Comparison of ENCODE assay signal across 22 cellular contexts in genomic region chr3:6035626-6036025, GRCh38.
DNase-seq lines count a peak whose midpoint lies in the region; ATAC-seq, FAIRE-seq and TF ChIP-seq lines count a peak whose summit lies in the region.
"Had no signal": no experiment of that assay in that cellular context is flagged by ENCODE, and none has a peak within 500 bp of the region (broad histone marks: within the 10 kb centered on the region; RNA-seq: fewer than 3 reads in every experiment).

No MANE protein-coding gene starts in this region.

- FAIRE-seq in kidney (lab: Jason Lieb, UNC) = no peak
- FAIRE-seq: A549, GM12878, GM12892, GM18507 had no signal

- no peak overlapping the region for H3K4ac ChIP-seq in trophoblast cell (ENCODE audit: low read depth, low read length)

- H2BK5ac ChIP-seq in trophoblast cell (ENCODE audit: low read depth, low read length, poor library complexity) = no peak overlapping the region

- TF ChIP-seq CTCF in C4-2B (conservative IDR thresholded peaks at IDR 0.05) (no peak), kidney (IDR thresholded peaks at IDR 0.05; ENCODE audit: borderline replicate concordance, extremely low read depth, insufficient read depth) (no peak), upper lobe of right lung (IDR thresholded peaks at IDR 0.05) (no peak)

- DNase-seq in kidney (peak; percentile 60), trophoblast cell (no peak), upper lobe of right lung (peak; percentile 51), NCI-H774 (lab: John Stamatoyannopoulos, UW) (no peak)
- DNase-seq: AML-193; CD4-positive, alpha-beta memory T cell; CD4-positive, CD25-positive, alpha-beta regulatory T cell; CD8-positive, alpha-beta memory T cell; COR-L47; DMS 273 treated with DMSO at 0.1 percent for 48 hours; DMS79; DND-41; EL; GDM1 had no signal

- H3K4me3 ChIP-seq in kidney (ENCODE audit: low read length in 2 of 2) (no peak overlapping the region), trophoblast cell (ENCODE audit: low read depth, low read length) (no peak overlapping the region), upper lobe of right lung (no peak overlapping the region)
- H3K4me3 ChIP-seq: A549; BLaER1 treated with 17β-estradiol and CSF1 and Interleukin-3, amounts not matched to agents 10 nM and 100 nM; GM12878 had no signal

- no peak overlapping the region for H2AFZ ChIP-seq in trophoblast cell (ENCODE audit: insufficient read depth, low read length, poor library complexity)

- H2BK120ac ChIP-seq in trophoblast cell (ENCODE audit: insufficient read depth, low read length, poor library complexity) = no peak overlapping the region

- H3K9me3 ChIP-seq in kidney (ENCODE audit: control insufficient read depth in 1 of 2, low read length in 2 of 2) (peaks cover 0 to 4% of the 10 kb centered on the region in 2 donors), trophoblast cell (ENCODE audit: insufficient read depth, low read depth, low read length) (peaks cover 2% of the 10 kb centered on the region), upper lobe of right lung (no peaks in the 10 kb centered on the region)
- H3K9me3 ChIP-seq: A549 had no signal

- H4K12ac ChIP-seq in trophoblast cell (ENCODE audit: low read depth, low read length) = no peak overlapping the region

- H3K4me2 ChIP-seq in trophoblast cell (ENCODE audit: low read length) = no peak overlapping the region
- H3K4me2 ChIP-seq: A549; BLaER1 treated with 17β-estradiol and CSF1 and Interleukin-3, amounts not matched to agents 10 nM and 100 nM had no signal

- no CpG with 5 or more reads among the region's 6 CpGs for WGBS in trophoblast cell (ENCODE audit: extremely low coverage, insufficient coverage, insufficient read length)

- intact Hi-C loops in kidney (cut with DNase I) = no loop called here
- intact Hi-C loops in upper lobe of right lung (cut with DNase I) = no loop called here

- H3K79me1 ChIP-seq in trophoblast cell (ENCODE audit: low read length) = peaks cover 1% of the 10 kb centered on the region

- H3K27ac ChIP-seq in C4-2B (peak overlapping the region; percentile 23; the same call in 1 of the 2 replicates), kidney (ENCODE audit: low read depth in 2 of 2, low read length in 2 of 2) (no peak overlapping the region), trophoblast cell (ENCODE audit: low read depth, low read length) (no peak overlapping the region), upper lobe of right lung (no peak overlapping the region)
- H3K27ac ChIP-seq: A549; BLaER1 treated with 17β-estradiol and CSF1 and Interleukin-3, amounts not matched to agents 10 nM and 100 nM had no signal

- H4K8ac ChIP-seq in trophoblast cell (ENCODE audit: low read depth, low read length) = no peak overlapping the region

- H3K9ac ChIP-seq in kidney (ENCODE audit: low read length in 2 of 2) (no peak overlapping the region), trophoblast cell (ENCODE audit: low read length) (no peak overlapping the region)
- H3K9ac ChIP-seq: BLaER1 treated with 17β-estradiol and CSF1 and Interleukin-3, amounts not matched to agents 10 nM and 100 nM had no signal

- no peaks in the 10 kb centered on the region for H3K79me2 ChIP-seq in trophoblast cell (ENCODE audit: control insufficient read depth, insufficient read depth, low read length, poor library complexity)

- H3K36me3 ChIP-seq in kidney (ENCODE audit: control insufficient read depth in 1 of 2, insufficient read depth in 2 of 2, low read length in 2 of 2) (no peaks in the 10 kb centered on the region), trophoblast cell (ENCODE audit: control insufficient read depth in 1 of 2, insufficient read depth in 2 of 2, low read length in 2 of 2) (no peaks in the 10 kb centered on the region), upper lobe of right lung (no peaks in the 10 kb centered on the region)
- H3K36me3 ChIP-seq: BLaER1 treated with 17β-estradiol and CSF1 and Interleukin-3, amounts not matched to agents 10 nM and 100 nM had no signal

- H3K27me3 ChIP-seq in trophoblast cell (ENCODE audit: insufficient read depth, low read length) = no peaks in the 10 kb centered on the region
- no peaks in the 10 kb centered on the region for H3K27me3 ChIP-seq in upper lobe of right lung
- H3K27me3 ChIP-seq: BLaER1 treated with 17β-estradiol and CSF1 and Interleukin-3, amounts not matched to agents 10 nM and 100 nM had no signal

- H3K14ac ChIP-seq in trophoblast cell (ENCODE audit: low read length) = no peak overlapping the region

- no peak overlapping the region for H2AK5ac ChIP-seq in trophoblast cell (ENCODE audit: low read length)

- ATAC-seq in upper lobe of right lung = no peak
- no peak for ATAC-seq in HG03045 (IDR thresholded peaks at IDR 0.05; ENCODE audit: unreplicated experiment)
- no peak for ATAC-seq in HG02763 (IDR thresholded peaks at IDR 0.05; ENCODE audit: unreplicated experiment)
- ATAC-seq: A549, GM12878 had no signal

- no peak overlapping the region for H2BK12ac ChIP-seq in trophoblast cell (ENCODE audit: low read length)

- no peak overlapping the region for H3K18ac ChIP-seq in trophoblast cell (ENCODE audit: low read length)

- H3K23ac ChIP-seq in trophoblast cell (ENCODE audit: low read length) = no peak overlapping the region

- H3K4me1 ChIP-seq in kidney (ENCODE audit: control insufficient read depth in 1 of 2, insufficient read depth in 1 of 2, low read depth in 1 of 2, low read length in 2 of 2) (no peaks in the 10 kb centered on the region), trophoblast cell (ENCODE audit: control insufficient read depth in 1 of 2, insufficient read depth in 2 of 2, low read length in 2 of 2) (peaks cover 0 to 3% of the 10 kb centered on the region in 2 experiments), upper lobe of right lung (no peaks in the 10 kb centered on the region)
- H3K4me1 ChIP-seq: A549; BLaER1 treated with 17β-estradiol and CSF1 and Interleukin-3, amounts not matched to agents 10 nM and 100 nM had no signal

- H4K91ac ChIP-seq in trophoblast cell (ENCODE audit: low read depth, low read length) = peak overlapping the region; percentile 32

Comparison
In these comparisons a context has a peak if more than half of its experiments do, and no peak if none do; other contexts are left out.
1. DNase-seq: peak in kidney (single experiment) and upper lobe of right lung (single experiment); none in trophoblast cell (0 of 2) and NCI-H774 (single experiment).